ENCODE assay signal across 19 cellular contexts in genomic region chr13:78977311-78977710, GRCh38.
"Had no signal": no experiment of that assay in that cellular context is flagged by ENCODE, and none has a peak within 500 bp of the region (broad histone marks: within the 10 kb centered on the region; RNA-seq: fewer than 3 reads in every experiment).

No MANE protein-coding gene starts in this region.

- H3K27ac ChIP-seq: sigmoid colon, testis, VCaP had no signal

- H3K36me3 ChIP-seq: sigmoid colon had no signal

- H3K4me1 ChIP-seq: sigmoid colon, testis had no signal

- H3K9me3 ChIP-seq: sigmoid colon, testis had no signal

- DNase-seq: activated CD4-positive, alpha-beta T cell treated with anti-CD3 and anti-CD28 coated beads, Interleukin-2, amount 10 ng/mL, durations not matched to agents 7 days and 5 days; activated naive CD4-positive, alpha-beta T cell; activated naive CD8-positive, alpha-beta T cell treated with anti-CD3 and anti-CD28 coated beads, Interleukin-2, amount 10 ng/mL, durations not matched to agents 7 days and 5 days; activated T-cell treated with anti-CD3 and anti-CD28 coated beads, Interleukin-2, amount 50 U/mL, for 4 hours; amygdala; effector CD8-positive, alpha-beta T cell; erythroblast; foreskin fibroblast; mammary epithelial cell; natural killer cell; retina; sigmoid colon; stimulated activated CD4-positive, alpha-beta T cell treated with anti-CD3 and anti-CD28 coated beads, Interleukin-4, amount 100 ng/mL, for 1 hour; stimulated activated naive CD4-positive, alpha-beta T cell; T-cell; testis had no signal

- H3K4me3 ChIP-seq: sigmoid colon, testis had no signal

- ATAC-seq: activated CD4-positive, CD25-positive, alpha-beta regulatory T cell treated with anti-CD3 and anti-CD28 coated beads, Interleukin-2, amount 50 U/mL, for 24 hours; activated T-cell treated with anti-CD3 and anti-CD28 coated beads, Interleukin-2, amount 50 U/mL, for 4 hours; left lobe of liver; natural killer cell; T-cell had no signal

- H3K27me3 ChIP-seq: sigmoid colon, testis had no signal
